8 cellular contexts compared by ENCODE assay signal in the genomic region with DNA sequence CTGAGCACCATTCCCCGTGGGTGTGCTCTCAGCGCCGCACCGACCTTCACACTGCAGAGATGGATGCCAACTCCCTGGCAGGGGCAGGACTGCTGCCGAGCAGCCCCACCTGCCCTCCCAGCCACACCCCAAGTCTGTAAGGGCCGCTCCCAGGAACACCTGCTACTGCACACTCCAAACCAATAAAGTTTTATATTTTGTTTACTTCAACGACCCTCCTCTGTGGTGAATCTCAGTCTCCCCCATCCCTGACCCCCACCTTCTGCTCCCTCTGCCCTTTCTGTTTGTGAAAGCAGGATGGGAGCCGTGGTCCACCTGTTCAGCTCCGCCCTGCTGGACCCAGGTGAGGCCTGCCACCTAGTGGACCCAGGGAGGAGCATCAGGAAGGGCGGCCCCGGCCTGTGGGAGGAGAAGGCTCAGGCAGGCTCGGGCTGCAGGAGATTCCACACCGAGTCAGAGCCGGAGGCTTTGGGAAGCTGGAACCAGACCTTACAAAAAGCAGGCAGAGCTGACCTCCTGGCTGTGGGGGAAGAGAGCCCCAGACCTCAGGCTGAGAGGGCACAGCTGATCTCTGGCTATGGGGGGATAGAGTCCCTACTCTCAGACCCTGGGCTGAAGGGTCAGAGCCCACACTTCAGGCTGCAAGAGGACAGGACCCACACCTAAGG. TPM values are rescaled to one million over a fixed set of nuclear protein-coding genes. Genes with fewer than 3 reads are reported as not detected.
A peak's percentile ranks its signal among the peaks of the same experiment; 100 is the strongest.
DNase-seq lines count a peak whose midpoint lies in the region; ATAC-seq and TF ChIP-seq lines count a peak whose summit lies in the region.

No MANE protein-coding gene starts in this region.

- peak; percentile 97 for TF ChIP-seq CTCF in GM10266 (IDR thresholded peaks at IDR 0.05; ENCODE audit: control insufficient read depth, insufficient read depth, low read depth, missing control alignments)
- peak; percentile 75 for TF ChIP-seq CTCF in OCI-LY3 (IDR thresholded peaks at IDR 0.05; ENCODE audit: low read depth, low read length)
- TF ChIP-seq CTCF in esophagus squamous epithelium (IDR thresholded peaks at IDR 0.05), result peak; percentile 72 to 96 (median 93)

- intact Hi-C loops in esophagus squamous epithelium (cut with DNase I), result loop anchor here (10.0 kb wide), 1 partner anchor 147 kb away; no protein-coding TSS in a partner anchor

- H3K27ac ChIP-seq in HUES48 (ENCODE audit: low read depth, low read length) (peak overlapping the region; percentile 13), OCI-LY3 (ENCODE audit: low read length) (no peak overlapping the region), esophagus squamous epithelium (peak overlapping the region in 2 of 4 donors; percentile 46 to 48)

- no peak overlapping the region for H3K4me3 ChIP-seq in HUES48 (ENCODE audit: low read depth, low read length)
- no peak overlapping the region for H3K4me3 ChIP-seq in OCI-LY3 (ENCODE audit: low read length)
- no peak overlapping the region for H3K4me3 ChIP-seq in esophagus squamous epithelium

- DNase-seq in GM10266 (ENCODE audit: extremely low spot score) (peak; percentile 91), activated T-cell treated with anti-CD3 and anti-CD28 coated beads for 1 hour (ENCODE audit: low read depth) (peak; percentile 54), esophagus squamous epithelium (lab: John Stamatoyannopoulos, UW) (no peak)
- DNase-seq in naive thymus-derived CD8-positive, alpha-beta T cell, result peak; percentile 35 to 85 (median 56)
- DNase-seq in stimulated activated naive CD4-positive, alpha-beta T cell (lab: John Stamatoyannopoulos, UW), result peak; percentile 19 to 74 (median 54)

- peak; percentile 94 to 96 for ATAC-seq in naive thymus-derived CD8-positive, alpha-beta T cell
- no peak for ATAC-seq in HG03045 (IDR thresholded peaks at IDR 0.05; ENCODE audit: unreplicated experiment)

- no peak overlapping the region for H3K4me3 Mint-ChIP-seq in naive thymus-derived CD8-positive, alpha-beta T cell

- H3K9me3 ChIP-seq in HUES48 (ENCODE audit: control insufficient read depth, insufficient read depth, low read length), result no peaks in the 10 kb centered on the region
- H3K9me3 ChIP-seq in OCI-LY3 (ENCODE audit: insufficient read depth, low read length), result no peaks in the 10 kb centered on the region
- H3K9me3 ChIP-seq in esophagus squamous epithelium, result no peaks in the 10 kb centered on the region

- peaks cover 3% of the 10 kb centered on the region; the same call in 1 of the 2 replicates for H3K4me1 ChIP-seq in HUES48 (ENCODE audit: control insufficient read depth, insufficient read depth, low read length)
- no peaks in the 10 kb centered on the region for H3K4me1 ChIP-seq in OCI-LY3 (ENCODE audit: low read length)
- H3K4me1 ChIP-seq in esophagus squamous epithelium, result peaks cover 16 to 41% (median 18%) of the 10 kb centered on the region in 3 donors

- peaks cover 5 to 7% (median 5%) of the 10 kb centered on the region in 4 donors for H3K4me1 Mint-ChIP-seq in naive thymus-derived CD8-positive, alpha-beta T cell

- H3K27ac Mint-ChIP-seq in naive thymus-derived CD8-positive, alpha-beta T cell, result peak overlapping the region in 3 of 10 donors; percentile 33 to 81 (median 69)

- H3K9me3 Mint-ChIP-seq in naive thymus-derived CD8-positive, alpha-beta T cell, result no peaks in the 10 kb centered on the region

- H3K36me3 ChIP-seq in HUES48 (ENCODE audit: control insufficient read depth, insufficient read depth, low read length), result no peaks in the 10 kb centered on the region
- H3K36me3 ChIP-seq in OCI-LY3 (replicated peaks; ENCODE audit: low read depth, low read length), result no peaks in the 10 kb centered on the region
- H3K36me3 ChIP-seq in esophagus squamous epithelium, result no peaks in the 10 kb centered on the region

- POLR2A ChIA-PET in naive thymus-derived CD8-positive, alpha-beta T cell (lab: Charles Lee), result interaction anchor here (0.6 kb wide), 2 partner anchors 51 to 133 kb away, joined by 5 to 8 read pairs; no protein-coding TSS in a partner anchor

- H3K27me3 ChIP-seq in HUES48 (ENCODE audit: control insufficient read depth, insufficient read depth, low read length), result no peaks in the 10 kb centered on the region
- H3K27me3 ChIP-seq in OCI-LY3 (ENCODE audit: low read depth, low read length), result no peaks in the 10 kb centered on the region
- no peaks in the 10 kb centered on the region for H3K27me3 ChIP-seq in esophagus squamous epithelium

- no peaks in the 10 kb centered on the region for H3K79me2 ChIP-seq in OCI-LY3 (ENCODE audit: low read length)

- no peak overlapping the region for H3K4me2 ChIP-seq in OCI-LY3 (ENCODE audit: low read length)

- H3K27me3 Mint-ChIP-seq in naive thymus-derived CD8-positive, alpha-beta T cell, result no peaks in the 10 kb centered on the region

- H3K9ac ChIP-seq in HUES48 (ENCODE audit: low read depth, low read length), result no peak overlapping the region
- no peak overlapping the region for H3K9ac ChIP-seq in OCI-LY3 (ENCODE audit: low read length)

- H3K36me3 Mint-ChIP-seq in naive thymus-derived CD8-positive, alpha-beta T cell, result no peaks in the 10 kb centered on the region

- H4K20me1 ChIP-seq in OCI-LY3 (ENCODE audit: insufficient read depth, low read length), result no peaks in the 10 kb centered on the region

- 13 to 19% methylated on average over 3 to 7 of the region's 14 CpGs for WGBS in esophagus squamous epithelium, 2 donors

- H2AFZ ChIP-seq in OCI-LY3 (ENCODE audit: low read depth, low read length), result no peak overlapping the region

- no peak for TF ChIP-seq POLR2A in esophagus squamous epithelium (IDR thresholded peaks at IDR 0.05)

RNA-seq across cellular contexts. Expression of gene TMEM82, which starts 1.0 kb away (rescaled TPM):
- not detected for total RNA-seq in esophagus squamous epithelium
- total RNA-seq in naive thymus-derived CD8-positive, alpha-beta T cell, result not detected
- polyA plus RNA-seq in naive thymus-derived CD8-positive, alpha-beta T cell, result not detected

RNA-seq across cellular contexts. Expression of gene SLC25A34, which starts 5.3 kb away (rescaled TPM):
- 1 to 10 TPM in 2 of 4 donors, under 1 TPM in 2; 0.44 to 1.1 (median 0.83) TPM for total RNA-seq in esophagus squamous epithelium
- total RNA-seq in naive thymus-derived CD8-positive, alpha-beta T cell, result 1 to 10 TPM; 2.6 to 3.5 TPM
- polyA plus RNA-seq in naive thymus-derived CD8-positive, alpha-beta T cell, result under 1 TPM; 0.09 to 0.30 (median 0.13) TPM

RNA-seq across cellular contexts. Expression of gene FBLIM1, which starts 17.3 kb away (rescaled TPM):
- 10 to 100 TPM; 28.2 to 46.0 (median 29.4) TPM for total RNA-seq in esophagus squamous epithelium
- total RNA-seq in naive thymus-derived CD8-positive, alpha-beta T cell, result not detected
- polyA plus RNA-seq in naive thymus-derived CD8-positive, alpha-beta T cell, result not detected

RNA-seq across cellular contexts. Expression of gene PLEKHM2, which starts 57.2 kb away (rescaled TPM):
- 10 to 100 TPM; 34.6 to 57.9 (median 42.4) TPM for total RNA-seq in esophagus squamous epithelium
- total RNA-seq in naive thymus-derived CD8-positive, alpha-beta T cell, result 10 to 100 TPM; 60.3 to 66.7 TPM
- polyA plus RNA-seq in naive thymus-derived CD8-positive, alpha-beta T cell, result 10 to 100 TPM in 1 of 3 donors, 1 to 10 TPM in 2; 5.4 to 13.8 (median 5.4) TPM

Comparison
In these comparisons a context has a peak if more than half of its experiments do, and no peak if none do; other contexts are left out.
1. RNA of gene FBLIM1, which starts 17.3 kb away (total RNA-seq): 28.2 to 46.0 TPM in esophagus squamous epithelium; not detected in naive thymus-derived CD8-positive, alpha-beta T cell; every median in the first group is over 10 times any median in the second.
2. Peak in every context shown above with its lines, with median percentiles within 50 percentile points of each other: CTCF ChIP-seq.